12 cellular contexts compared by ENCODE assay signal in genomic region chr1:21012937-21013336, GRCh38.
DNase-seq lines count a peak whose midpoint lies in the region; FAIRE-seq and TF ChIP-seq lines count a peak whose summit lies in the region.
"Had no signal": no experiment of that assay in that cellular context is flagged by ENCODE, and none has a peak within 500 bp of the region (broad histone marks: within the 10 kb centered on the region; RNA-seq: fewer than 3 reads in every experiment).

No MANE protein-coding gene starts in this region.

- H4K20me1 ChIP-seq in fibroblast of lung (ENCODE audit: control insufficient read depth, extremely low read depth, insufficient read depth, low read length) = no peaks in the 10 kb centered on the region

- peaks cover 15% of the 10 kb centered on the region for H3K79me2 ChIP-seq in fibroblast of lung (ENCODE audit: control insufficient read depth, insufficient read depth, low read length)

- no peak overlapping the region for H3K4me3 ChIP-seq in fibroblast of lung (replicated peaks in 1 of 4; ENCODE audit: control extremely low read depth in 1 of 4, insufficient read depth in 1 of 4, low read depth in 3 of 4, low read length in 4 of 4)
- peak overlapping the region; percentile 7 to 26 for H3K4me3 ChIP-seq in muscle layer of colon (ENCODE audit: low read depth in 1 of 2, low read length in 2 of 2)
- no peak overlapping the region for H3K4me3 ChIP-seq in uterus
- H3K4me3 ChIP-seq: psoas muscle had no signal

- intact Hi-C loops in uterus (cut with DNase I; ENCODE audit: low total_unique reads) = no loop called here

- H3K9me3 ChIP-seq in fibroblast of lung (ENCODE audit: control insufficient read depth, insufficient read depth, low read depth, low read length) (no peaks in the 10 kb centered on the region), muscle layer of colon (ENCODE audit: low read length) (no peaks in the 10 kb centered on the region), uterus (no peaks in the 10 kb centered on the region)
- H3K9me3 ChIP-seq: breast epithelium, psoas muscle had no signal

- DNase-seq in M059J (ENCODE audit: low read depth) (peak; percentile 38), fibroblast of lung (ENCODE audit: low read depth in 2 of 2) (peak; percentile 62 to 69), uterus (no peak), RCC 7860 (ENCODE audit: low spot score) (no peak), hepatic stellate cell (ENCODE audit: low spot score) (no peak)
- no peak for DNase-seq in activated CD4-positive, alpha-beta T cell treated with anti-CD3 and anti-CD28 coated beads, Interleukin-2, amount 50 U/mL, for 4 hours
- DNase-seq: activated CD4-positive, alpha-beta T cell treated with anti-CD3 and anti-CD28 coated beads, Interleukin-2, amount 50 U/mL, for 1 hour; hypothalamus; NCI-H226; psoas muscle had no signal

- H3K36me3 ChIP-seq in fibroblast of lung (ENCODE audit: control insufficient read depth, insufficient read depth, low read length) (no peaks in the 10 kb centered on the region), muscle layer of colon (ENCODE audit: insufficient read depth, low read length) (no peaks in the 10 kb centered on the region), uterus (no peaks in the 10 kb centered on the region)
- H3K36me3 ChIP-seq: breast epithelium had no signal

- H3K9ac ChIP-seq in fibroblast of lung (ENCODE audit: insufficient read depth, low read length) = no peak overlapping the region
- no peak overlapping the region for H3K9ac ChIP-seq in muscle layer of colon (ENCODE audit: low read length)

- H3K27ac ChIP-seq in fibroblast of lung (ENCODE audit: insufficient read depth, low read length) = no peak overlapping the region
- H3K27ac ChIP-seq in muscle layer of colon (ENCODE audit: low read depth, low read length) = peak overlapping the region; percentile 1
- peak overlapping the region; percentile 19 to 33 for H3K27ac ChIP-seq in uterus
- H3K27ac ChIP-seq: psoas muscle had no signal

- H3K27me3 ChIP-seq in fibroblast of lung (ENCODE audit: control insufficient read depth, insufficient read depth, low read length) (no peaks in the 10 kb centered on the region), muscle layer of colon (ENCODE audit: control insufficient read depth in 1 of 2, insufficient read depth in 2 of 2, low read length in 2 of 2) (no peaks in the 10 kb centered on the region), uterus (no peaks in the 10 kb centered on the region)
- H3K27me3 ChIP-seq: breast epithelium had no signal

- no peak for TF ChIP-seq POLR2A in uterus (IDR thresholded peaks at IDR 0.05)

- FAIRE-seq in RCC 7860 (lab: Jason Lieb, UNC) = no peak

- H3K4me1 ChIP-seq in fibroblast of lung (ENCODE audit: control insufficient read depth, extremely low read depth, insufficient read depth, low read length) (no peaks in the 10 kb centered on the region), muscle layer of colon (ENCODE audit: insufficient read depth, low read length) (peaks cover 6% of the 10 kb centered on the region), uterus (no peaks in the 10 kb centered on the region)
- H3K4me1 ChIP-seq: breast epithelium had no signal

- TF ChIP-seq CTCF in fibroblast of lung (conservative IDR thresholded peaks at IDR 0.05 in 1 of 2, IDR thresholded peaks at IDR 0.05 in 1 of 2; ENCODE audit: low read depth in 1 of 2, low read length in 2 of 2) = no peak
- no peak for TF ChIP-seq CTCF in uterus (IDR thresholded peaks at IDR 0.05)

- H3K4me2 ChIP-seq in fibroblast of lung (ENCODE audit: extremely low read depth, insufficient read depth, low read length) = no peak overlapping the region

- H2AFZ ChIP-seq in fibroblast of lung (ENCODE audit: low read length) = no peak overlapping the region

Comparison
In these comparisons a context has a peak if more than half of its experiments do, and no peak if none do; other contexts are left out.
1. DNase-seq: peak in M059J (single experiment) and fibroblast of lung (2 of 2); none in uterus (0 of 2), activated CD4-positive, alpha-beta T cell treated with anti-CD3 and anti-CD28 coated beads, Interleukin-2, amount 50 U/mL, for 4 hours (0 of 2), RCC 7860 (single experiment) and hepatic stellate cell (single experiment).
2. H3K4me3 ChIP-seq: peak in muscle layer of colon (2 of 2); none in fibroblast of lung (0 of 4) and uterus (0 of 2).